Comparison of ENCODE assay signal across 9 cellular contexts in the genomic region with DNA sequence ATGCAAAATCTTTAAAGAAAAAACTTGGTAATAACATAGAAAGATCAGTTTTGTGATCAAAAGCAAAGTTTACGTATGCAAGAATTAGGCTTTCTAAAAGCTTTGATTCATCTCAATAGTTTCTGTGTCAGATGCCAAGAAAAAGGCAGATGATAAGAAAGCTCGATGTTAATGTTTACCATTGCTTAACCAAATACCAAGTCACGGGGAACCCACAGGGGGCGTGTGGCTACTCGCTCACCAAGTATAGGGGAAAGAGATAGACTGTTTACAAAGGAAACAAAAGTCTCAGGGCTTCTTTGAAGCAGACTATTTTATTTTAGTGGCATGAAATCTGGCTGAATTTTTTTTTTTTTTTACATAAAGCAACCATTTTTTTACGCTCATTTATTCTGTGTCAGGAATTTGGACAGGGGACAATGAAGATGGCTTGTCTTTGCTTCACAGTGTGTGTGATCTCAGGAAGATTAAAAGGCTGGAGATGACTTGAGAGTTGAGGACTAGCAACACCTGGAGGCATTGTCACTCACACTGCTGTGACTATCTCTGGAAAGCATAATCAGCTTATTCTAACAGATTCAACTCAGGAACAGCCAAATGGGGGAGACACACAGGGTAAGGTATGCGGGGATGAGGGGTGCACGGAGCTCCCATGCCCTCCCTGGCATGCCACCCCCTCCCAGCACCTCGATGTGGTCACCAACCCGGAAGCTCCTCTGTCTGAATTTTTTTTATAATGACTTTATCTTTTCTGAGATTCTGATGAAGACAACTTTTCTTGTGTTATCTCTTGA. TPM values are rescaled to one million over a fixed set of nuclear protein-coding genes. Genes with fewer than 3 reads are reported as not detected.
DNase-seq lines count a peak whose midpoint lies in the region; ATAC-seq and TF ChIP-seq lines count a peak whose summit lies in the region.
"Had no signal": no experiment of that assay in that cellular context is flagged by ENCODE, and none has a peak within 500 bp of the region (broad histone marks: within the 10 kb centered on the region; RNA-seq: fewer than 3 reads in every experiment).

No MANE protein-coding gene starts in this region.

- peak overlapping the region; percentile 49 for H3K27ac Mint-ChIP-seq in progenitor cell of endocrine pancreas
- H3K27ac Mint-ChIP-seq: activated B cell treated with CpG ODN at 0.5 μM for 24 hours had no signal

- peaks cover 23% of the 10 kb centered on the region for H3K27me3 Mint-ChIP-seq in progenitor cell of endocrine pancreas
- H3K27me3 Mint-ChIP-seq: activated B cell treated with CpG ODN at 0.5 μM for 24 hours had no signal

- H3K9me3 Mint-ChIP-seq in progenitor cell of endocrine pancreas (ENCODE audit: low read depth) = no peaks in the 10 kb centered on the region
- H3K9me3 Mint-ChIP-seq: activated B cell treated with CpG ODN at 0.5 μM for 24 hours had no signal

- peaks cover 25% of the 10 kb centered on the region for H3K36me3 Mint-ChIP-seq in progenitor cell of endocrine pancreas (ENCODE audit: insufficient read depth)

- H3K4me1 Mint-ChIP-seq in progenitor cell of endocrine pancreas (ENCODE audit: low read depth) = peaks cover 18% of the 10 kb centered on the region
- H3K4me1 Mint-ChIP-seq: activated B cell treated with CpG ODN at 0.5 μM for 24 hours had no signal

- ATAC-seq in GM19452 (IDR thresholded peaks at IDR 0.05; ENCODE audit: unreplicated experiment) = peak; percentile 67
- ATAC-seq in GM19467 (IDR thresholded peaks at IDR 0.05; ENCODE audit: unreplicated experiment) = no peak

- H3K4me3 Mint-ChIP-seq in progenitor cell of endocrine pancreas (ENCODE audit: low read depth) = peak overlapping the region; percentile 29
- H3K4me3 Mint-ChIP-seq: activated B cell treated with CpG ODN at 0.5 μM for 24 hours had no signal

- TF ChIP-seq CTCF in progenitor cell of endocrine pancreas (IDR thresholded peaks at IDR 0.05; ENCODE audit: unreplicated experiment) = peak; percentile 51

- DNase-seq in NCI-H82 treated with DMSO at 0.1 percent for 48 hours (lab: John Stamatoyannopoulos, UW; ENCODE audit: unreplicated experiment) (peak; percentile 51), foreskin melanocyte (peak; percentile 80), progenitor cell of endocrine pancreas (ENCODE audit: low spot score, unreplicated experiment) (peak; percentile 19), MV-4-11 (lab: John Stamatoyannopoulos, UW) (no peak), putamen (ENCODE audit: low spot score) (no peak)
- no peak for DNase-seq in central memory CD4-positive, alpha-beta T cell
- DNase-seq: activated B cell treated with CpG ODN at 0.5 μM for 24 hours had no signal

RNA-seq across cellular contexts. Expression of a gene that starts 24.9 kb away (rescaled TPM):
- total RNA-seq in progenitor cell of endocrine pancreas = 29.8 and 34.5 TPM in 2 replicates

Comparison
In these comparisons a context has a peak if more than half of its experiments do, and no peak if none do; other contexts are left out.
1. DNase-seq: peak in NCI-H82 treated with DMSO at 0.1 percent for 48 hours (single experiment), foreskin melanocyte (single experiment) and progenitor cell of endocrine pancreas (single experiment); none in central memory CD4-positive, alpha-beta T cell (single experiment), MV-4-11 (single experiment) and putamen (single experiment).